ENCODE assay signal across 2 cellular contexts in the genomic region with DNA sequence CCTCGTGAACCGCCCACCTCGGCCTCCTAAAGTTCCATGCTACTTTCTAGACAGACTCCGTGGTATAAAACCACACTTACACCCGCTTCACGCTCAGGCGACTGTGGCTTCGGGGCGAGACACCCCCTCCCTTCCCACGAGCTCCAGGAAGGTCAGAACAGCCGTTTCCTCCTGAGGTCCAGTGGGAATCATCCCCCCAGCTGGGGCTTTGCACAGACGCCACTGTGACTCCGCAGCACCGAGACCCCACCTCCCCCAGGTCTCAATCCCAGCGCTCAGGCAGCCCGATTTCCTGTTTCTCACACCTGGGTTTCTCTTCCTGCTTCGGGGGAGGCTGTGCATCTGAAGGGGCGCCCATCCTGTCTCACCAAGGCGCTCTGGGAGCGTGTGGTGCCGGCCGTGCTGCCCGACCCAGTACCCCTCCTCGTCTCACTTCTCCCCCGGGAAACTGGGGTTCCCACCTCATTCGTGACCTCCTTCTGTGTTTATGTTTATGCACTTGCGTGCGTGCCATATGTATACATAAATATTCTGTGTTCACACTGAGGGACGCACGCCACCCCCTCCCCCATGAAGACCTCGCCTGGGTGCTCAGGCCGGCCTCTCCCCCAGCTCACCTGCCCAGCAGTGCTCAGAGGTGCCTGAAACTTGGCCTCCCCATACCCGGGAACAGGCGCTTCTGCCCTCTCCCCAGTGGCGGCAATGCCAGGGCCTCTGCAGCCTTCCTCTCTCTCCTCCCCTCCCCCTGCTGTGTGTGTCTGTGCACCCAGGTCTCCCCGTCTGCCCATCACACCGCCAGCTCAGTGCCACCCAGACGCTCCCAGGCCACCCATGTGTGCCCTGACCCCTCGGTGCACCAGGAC.
TF ChIP-seq lines count a peak whose summit lies in the region.

No MANE protein-coding gene starts in this region.

TF ChIP-seq in SK-N-SH, 30 proteins besides CTCF, POLR2A, EP300 and RAD21 (continued from another document):
- TF ChIP-seq MXI1 (IDR thresholded peaks at IDR 0.05; ENCODE audit: low read depth, low read length) (no peak), TCF12 (IDR thresholded peaks at IDR 0.05) (no peak), SIN3A (IDR thresholded peaks at IDR 0.05; ENCODE audit: borderline replicate concordance, low read depth, low read length) (no peak), RCOR1 (IDR thresholded peaks at IDR 0.05; ENCODE audit: low read length) (no peak), MAX (IDR thresholded peaks at IDR 0.05; ENCODE audit: low read depth) (no peak)

TF ChIP-seq in SK-N-SH treated with all-trans-retinoic acid at 6 μM for 48 hours, 23 proteins besides CTCF, POLR2A, EP300 and RAD21 (continued from another document):
- TF ChIP-seq, protein P1, sequence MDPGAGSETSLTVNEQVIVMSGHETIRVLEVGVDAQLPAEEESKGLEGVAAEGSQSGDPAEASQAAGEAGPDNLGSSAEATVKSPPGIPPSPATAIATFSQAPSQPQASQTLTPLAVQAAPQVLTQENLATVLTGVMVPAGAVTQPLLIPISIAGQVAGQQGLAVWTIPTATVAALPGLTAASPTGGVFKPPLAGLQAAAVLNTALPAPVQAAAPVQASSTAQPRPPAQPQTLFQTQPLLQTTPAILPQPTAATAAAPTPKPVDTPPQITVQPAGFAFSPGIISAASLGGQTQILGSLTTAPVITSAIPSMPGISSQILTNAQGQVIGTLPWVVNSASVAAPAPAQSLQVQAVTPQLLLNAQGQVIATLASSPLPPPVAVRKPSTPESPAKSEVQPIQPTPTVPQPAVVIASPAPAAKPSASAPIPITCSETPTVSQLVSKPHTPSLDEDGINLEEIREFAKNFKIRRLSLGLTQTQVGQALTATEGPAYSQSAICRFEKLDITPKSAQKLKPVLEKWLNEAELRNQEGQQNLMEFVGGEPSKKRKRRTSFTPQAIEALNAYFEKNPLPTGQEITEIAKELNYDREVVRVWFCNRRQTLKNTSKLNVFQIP (CRISPR knock-in tag; IDR thresholded peaks at IDR 0.05; ENCODE audit: borderline replicate concordance, low read depth) = no peak
- TF ChIP-seq OSR1 (CRISPR knock-in tag; IDR thresholded peaks at IDR 0.05) (no peak), RARB (CRISPR knock-in tag; IDR thresholded peaks at IDR 0.05) (no peak), PATZ1 (CRISPR knock-in tag; IDR thresholded peaks at IDR 0.05; ENCODE audit: borderline replicate concordance) (no peak), ZNF8 (CRISPR knock-in tag; IDR thresholded peaks at IDR 0.05) (no peak), ESRRG (CRISPR knock-in tag; IDR thresholded peaks at IDR 0.05) (no peak), ZFP3 (CRISPR knock-in tag; IDR thresholded peaks at IDR 0.05) (no peak), ISL1 (CRISPR knock-in tag; IDR thresholded peaks at IDR 0.05) (no peak), ARNTL (CRISPR knock-in tag; IDR thresholded peaks at IDR 0.05; ENCODE audit: borderline replicate concordance, low read depth) (no peak)
- TF ChIP-seq, protein P2, sequence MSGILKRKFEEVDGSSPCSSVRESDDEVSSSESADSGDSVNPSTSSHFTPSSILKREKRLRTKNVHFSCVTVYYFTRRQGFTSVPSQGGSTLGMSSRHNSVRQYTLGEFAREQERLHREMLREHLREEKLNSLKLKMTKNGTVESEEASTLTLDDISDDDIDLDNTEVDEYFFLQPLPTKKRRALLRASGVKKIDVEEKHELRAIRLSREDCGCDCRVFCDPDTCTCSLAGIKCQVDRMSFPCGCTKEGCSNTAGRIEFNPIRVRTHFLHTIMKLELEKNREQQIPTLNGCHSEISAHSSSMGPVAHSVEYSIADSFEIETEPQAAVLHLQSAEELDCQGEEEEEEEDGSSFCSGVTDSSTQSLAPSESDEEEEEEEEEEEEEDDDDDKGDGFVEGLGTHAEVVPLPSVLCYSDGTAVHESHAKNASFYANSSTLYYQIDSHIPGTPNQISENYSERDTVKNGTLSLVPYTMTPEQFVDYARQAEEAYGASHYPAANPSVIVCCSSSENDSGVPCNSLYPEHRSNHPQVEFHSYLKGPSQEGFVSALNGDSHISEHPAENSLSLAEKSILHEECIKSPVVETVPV (CRISPR knock-in tag; IDR thresholded peaks at IDR 0.05) = no peak
